Comparison of ENCODE assay signal across 15 cellular contexts in the genomic region with DNA sequence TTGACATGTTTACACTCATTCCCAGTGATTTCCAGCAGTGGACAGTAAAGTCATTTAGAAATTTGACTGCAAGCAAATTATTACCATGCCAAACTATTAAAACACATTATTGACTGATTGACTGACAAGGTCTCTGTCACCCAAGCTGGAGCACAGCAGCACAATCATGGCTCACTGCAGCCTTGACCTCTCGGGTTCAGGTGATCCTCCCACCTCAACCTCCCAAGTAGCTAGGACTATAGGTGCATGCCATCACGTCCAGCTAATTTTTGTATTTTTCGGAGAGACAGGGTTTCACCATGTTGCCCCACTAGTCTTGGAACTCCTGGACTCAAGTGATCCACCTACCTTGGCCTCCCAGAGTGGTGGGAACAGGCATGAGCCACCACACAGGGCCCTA. TPM values are rescaled to one million over a fixed set of nuclear protein-coding genes. Genes with fewer than 3 reads are reported as not detected.
DNase-seq lines count a peak whose midpoint lies in the region; ATAC-seq, FAIRE-seq and TF ChIP-seq lines count a peak whose summit lies in the region.
"Had no signal": no experiment of that assay in that cellular context is flagged by ENCODE, and none has a peak within 500 bp of the region (broad histone marks: within the 10 kb centered on the region; RNA-seq: fewer than 3 reads in every experiment).

No MANE protein-coding gene starts in this region.

- intact Hi-C loops in activated T-helper 1 cell treated with anti-CD3 and anti-CD28 coated beads, Interleukin-12 subunit alpha, Interleukin-12 subunit beta, Interleukin-2, Interleukin-4 antibody, amounts not matched to agents 30 ng/mL and 10 ng/mL and 1 ng/mL, durations not matched to agents 14 hours and 24 hours and 36 hours (cut with micrococcal nuclease), result loop anchor here (1.0 to 5.0 kb wide), 3 partner anchors 8 to 97 kb away; partner anchors contain the start of gene SPOCD1
- intact Hi-C loops in natural killer cell (cut with micrococcal nuclease), result no loop called here

- H3K9me3 Mint-ChIP-seq in T-helper 2 cell treated with Interferon-gamma antibody and Interleukin-4, amounts not matched to agents 5 μg/mL and 100 μg/mL, for 36 hours, result no peaks in the 10 kb centered on the region
- no peaks in the 10 kb centered on the region for H3K9me3 Mint-ChIP-seq in activated T-helper 1 cell treated with anti-CD3 and anti-CD28 coated beads, Interleukin-12 subunit alpha, Interleukin-12 subunit beta, Interleukin-2, Interleukin-4 antibody, amounts not matched to agents 30 ng/mL and 10 ng/mL and 1 ng/mL, durations not matched to agents 14 hours and 24 hours and 36 hours
- H3K9me3 Mint-ChIP-seq in natural killer cell, result no peaks in the 10 kb centered on the region

- no peak for DNase-seq in T-helper 2 cell treated with Interferon-gamma antibody and Interleukin-4, amounts not matched to agents 5 μg/mL and 100 μg/mL, for 36 hours (ENCODE audit: low spot score)
- no peak for DNase-seq in T-helper 2 cell
- no peak for DNase-seq in GM12891 (ENCODE audit: insufficient read length, low spot score)
- no peak for DNase-seq in activated T-helper 1 cell treated with anti-CD3 and anti-CD28 coated beads, Interleukin-12 subunit alpha, Interleukin-12 subunit beta, Interleukin-2, Interleukin-4 antibody, amounts not matched to agents 30 ng/mL and 10 ng/mL and 1 ng/mL, durations not matched to agents 14 hours and 24 hours and 36 hours (ENCODE audit: low spot score)
- DNase-seq in natural killer cell, result no peak
- DNase-seq in NCI-H748 treated with DMSO at 0.1 percent for 48 hours (lab: John Stamatoyannopoulos, UW), result no peak
- no peak for DNase-seq in Kasumi-1 (lab: John Stamatoyannopoulos, UW)
- DNase-seq: 8988T, GDM1, HCEC 1CT, MM.1S, NCI-H1436 treated with DMSO at 0.1 percent for 48 hours, NCI-H82, Peyer's patch had no signal

- H3K27me3 Mint-ChIP-seq in T-helper 2 cell treated with Interferon-gamma antibody and Interleukin-4, amounts not matched to agents 5 μg/mL and 100 μg/mL, for 36 hours (ENCODE audit: low read depth), result no peaks in the 10 kb centered on the region
- H3K27me3 Mint-ChIP-seq in activated T-helper 1 cell treated with anti-CD3 and anti-CD28 coated beads, Interleukin-12 subunit alpha, Interleukin-12 subunit beta, Interleukin-2, Interleukin-4 antibody, amounts not matched to agents 30 ng/mL and 10 ng/mL and 1 ng/mL, durations not matched to agents 14 hours and 24 hours and 36 hours (ENCODE audit: insufficient read depth), result no peaks in the 10 kb centered on the region
- H3K27me3 Mint-ChIP-seq in natural killer cell (ENCODE audit: low read depth in 2 of 2), result no peaks in the 10 kb centered on the region

- H3K36me3 Mint-ChIP-seq in T-helper 2 cell treated with Interferon-gamma antibody and Interleukin-4, amounts not matched to agents 5 μg/mL and 100 μg/mL, for 36 hours (ENCODE audit: low read depth), result peaks cover 74% of the 10 kb centered on the region
- H3K36me3 Mint-ChIP-seq in activated T-helper 1 cell treated with anti-CD3 and anti-CD28 coated beads, Interleukin-12 subunit alpha, Interleukin-12 subunit beta, Interleukin-2, Interleukin-4 antibody, amounts not matched to agents 30 ng/mL and 10 ng/mL and 1 ng/mL, durations not matched to agents 14 hours and 24 hours and 36 hours (ENCODE audit: low read depth), result peaks cover 55% of the 10 kb centered on the region
- peaks cover 20% of the 10 kb centered on the region for H3K36me3 Mint-ChIP-seq in natural killer cell

- no peak for TF ChIP-seq POLR2A in GM12891 (IDR thresholded peaks at IDR 0.05; ENCODE audit: low read depth, low read length)

- H3K27ac Mint-ChIP-seq in T-helper 2 cell treated with Interferon-gamma antibody and Interleukin-4, amounts not matched to agents 5 μg/mL and 100 μg/mL, for 36 hours, result no peak overlapping the region
- H3K27ac Mint-ChIP-seq in activated T-helper 1 cell treated with anti-CD3 and anti-CD28 coated beads, Interleukin-12 subunit alpha, Interleukin-12 subunit beta, Interleukin-2, Interleukin-4 antibody, amounts not matched to agents 30 ng/mL and 10 ng/mL and 1 ng/mL, durations not matched to agents 14 hours and 24 hours and 36 hours, result peak overlapping the region; percentile 84
- peak overlapping the region; percentile 66 to 72 for H3K27ac Mint-ChIP-seq in natural killer cell

- TF ChIP-seq CTCF in natural killer cell (IDR thresholded peaks at IDR 0.05), result no peak

- H3K4me3 Mint-ChIP-seq in T-helper 2 cell treated with Interferon-gamma antibody and Interleukin-4, amounts not matched to agents 5 μg/mL and 100 μg/mL, for 36 hours, result peak overlapping the region; percentile 44
- H3K4me3 Mint-ChIP-seq in activated T-helper 1 cell treated with anti-CD3 and anti-CD28 coated beads, Interleukin-12 subunit alpha, Interleukin-12 subunit beta, Interleukin-2, Interleukin-4 antibody, amounts not matched to agents 30 ng/mL and 10 ng/mL and 1 ng/mL, durations not matched to agents 14 hours and 24 hours and 36 hours, result no peak overlapping the region
- H3K4me3 Mint-ChIP-seq in natural killer cell, result no peak overlapping the region

- ATAC-seq in natural killer cell, result no peak
- ATAC-seq in GM19351 (IDR thresholded peaks at IDR 0.05; ENCODE audit: unreplicated experiment), result no peak

- no peak for FAIRE-seq in GM12891 (lab: Jason Lieb, UNC)

- peaks cover 44% of the 10 kb centered on the region for H3K4me1 Mint-ChIP-seq in T-helper 2 cell treated with Interferon-gamma antibody and Interleukin-4, amounts not matched to agents 5 μg/mL and 100 μg/mL, for 36 hours (ENCODE audit: low read depth)
- H3K4me1 Mint-ChIP-seq in activated T-helper 1 cell treated with anti-CD3 and anti-CD28 coated beads, Interleukin-12 subunit alpha, Interleukin-12 subunit beta, Interleukin-2, Interleukin-4 antibody, amounts not matched to agents 30 ng/mL and 10 ng/mL and 1 ng/mL, durations not matched to agents 14 hours and 24 hours and 36 hours (ENCODE audit: low read depth), result peaks cover 66% of the 10 kb centered on the region
- peaks cover 50 to 61% of the 10 kb centered on the region in 2 donors for H3K4me1 Mint-ChIP-seq in natural killer cell

TF ChIP-seq in GM12891, 5 proteins besides CTCF, POLR2A, EP300 and RAD21:
- TF ChIP-seq SPI1 (IDR thresholded peaks at IDR 0.05; ENCODE audit: low read depth, low read length) (no peak), POLR2AphosphoS5 (IDR thresholded peaks at IDR 0.05; ENCODE audit: low read depth, low read length) (peak; percentile 31; the same call in 1 of the 2 replicates)

RNA-seq across cellular contexts. Expression of gene PTP4A2, which starts 24.2 kb away (rescaled TPM):
- 213 TPM for polyA plus RNA-seq in GM12891 (2012; ENCODE audit: low read depth, missing spikeins)
- total RNA-seq in activated T-helper 1 cell treated with anti-CD3 and anti-CD28 coated beads, Interleukin-12 subunit alpha, Interleukin-12 subunit beta, Interleukin-2, Interleukin-4 antibody, amounts not matched to agents 30 ng/mL and 10 ng/mL and 1 ng/mL, durations not matched to agents 14 hours and 24 hours and 36 hours, result 390 and 421 TPM in 2 replicates
- 100 to 1,000 TPM; 435 to 527 (median 443) TPM for total RNA-seq in natural killer cell
